1 cellular context compared by ENCODE assay signal in the genomic region with DNA sequence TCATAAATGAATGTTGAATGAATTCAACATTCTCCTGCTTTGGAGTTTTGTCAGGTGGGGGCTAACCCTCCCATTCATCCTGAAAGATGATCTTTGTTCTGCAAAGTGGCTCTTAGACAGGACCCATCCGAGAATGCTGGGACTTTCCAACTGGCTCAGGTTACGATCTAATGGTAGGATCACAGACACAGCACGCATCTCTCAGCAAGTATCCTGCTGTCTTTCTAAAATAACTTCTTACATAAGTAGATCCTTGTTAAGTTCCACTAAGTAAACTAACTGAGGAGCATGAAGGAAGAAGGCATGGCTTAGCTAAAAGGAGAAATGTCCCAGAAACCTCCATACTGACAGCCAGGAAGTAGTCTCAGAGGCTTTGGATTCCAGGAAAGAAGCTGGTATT.
TF ChIP-seq lines count a peak whose summit lies in the region.

No MANE protein-coding gene starts in this region.

TF ChIP-seq in HepG2, 621 proteins besides CTCF, POLR2A, EP300 and RAD21 (continued from another document):
- TF ChIP-seq HNF4A (CRISPR knock-in tag; IDR thresholded peaks at IDR 0.05) (peak; percentile 65; the same call in 1 of the 2 replicates), PITX1 (CRISPR knock-in tag; IDR thresholded peaks at IDR 0.05) (peak; percentile 43; the same call in 1 of the 2 replicates), ZNF564 (CRISPR knock-in tag; IDR thresholded peaks at IDR 0.05) (no peak), NCOA2 (CRISPR knock-in tag; IDR thresholded peaks at IDR 0.05) (0 out of 2 replicates have a peak, but pooled peaks have one; percentile 15), ELF3 (CRISPR knock-in tag; IDR thresholded peaks at IDR 0.05) (peak; percentile 49; the same call in 1 of the 2 replicates), SIX4 (CRISPR knock-in tag; IDR thresholded peaks at IDR 0.05) (peak; percentile 93), ZKSCAN8 (CRISPR knock-in tag; IDR thresholded peaks at IDR 0.05; ENCODE audit: borderline replicate concordance) (no peak), RARA (CRISPR knock-in tag; IDR thresholded peaks at IDR 0.05) (0 out of 2 replicates have a peak, but pooled peaks have one; percentile 6), RXRB (CRISPR knock-in tag; IDR thresholded peaks at IDR 0.05; ENCODE audit: borderline replicate concordance) (peak; percentile 33; the same call in 1 of the 2 replicates)
- TF ChIP-seq, protein P1, sequence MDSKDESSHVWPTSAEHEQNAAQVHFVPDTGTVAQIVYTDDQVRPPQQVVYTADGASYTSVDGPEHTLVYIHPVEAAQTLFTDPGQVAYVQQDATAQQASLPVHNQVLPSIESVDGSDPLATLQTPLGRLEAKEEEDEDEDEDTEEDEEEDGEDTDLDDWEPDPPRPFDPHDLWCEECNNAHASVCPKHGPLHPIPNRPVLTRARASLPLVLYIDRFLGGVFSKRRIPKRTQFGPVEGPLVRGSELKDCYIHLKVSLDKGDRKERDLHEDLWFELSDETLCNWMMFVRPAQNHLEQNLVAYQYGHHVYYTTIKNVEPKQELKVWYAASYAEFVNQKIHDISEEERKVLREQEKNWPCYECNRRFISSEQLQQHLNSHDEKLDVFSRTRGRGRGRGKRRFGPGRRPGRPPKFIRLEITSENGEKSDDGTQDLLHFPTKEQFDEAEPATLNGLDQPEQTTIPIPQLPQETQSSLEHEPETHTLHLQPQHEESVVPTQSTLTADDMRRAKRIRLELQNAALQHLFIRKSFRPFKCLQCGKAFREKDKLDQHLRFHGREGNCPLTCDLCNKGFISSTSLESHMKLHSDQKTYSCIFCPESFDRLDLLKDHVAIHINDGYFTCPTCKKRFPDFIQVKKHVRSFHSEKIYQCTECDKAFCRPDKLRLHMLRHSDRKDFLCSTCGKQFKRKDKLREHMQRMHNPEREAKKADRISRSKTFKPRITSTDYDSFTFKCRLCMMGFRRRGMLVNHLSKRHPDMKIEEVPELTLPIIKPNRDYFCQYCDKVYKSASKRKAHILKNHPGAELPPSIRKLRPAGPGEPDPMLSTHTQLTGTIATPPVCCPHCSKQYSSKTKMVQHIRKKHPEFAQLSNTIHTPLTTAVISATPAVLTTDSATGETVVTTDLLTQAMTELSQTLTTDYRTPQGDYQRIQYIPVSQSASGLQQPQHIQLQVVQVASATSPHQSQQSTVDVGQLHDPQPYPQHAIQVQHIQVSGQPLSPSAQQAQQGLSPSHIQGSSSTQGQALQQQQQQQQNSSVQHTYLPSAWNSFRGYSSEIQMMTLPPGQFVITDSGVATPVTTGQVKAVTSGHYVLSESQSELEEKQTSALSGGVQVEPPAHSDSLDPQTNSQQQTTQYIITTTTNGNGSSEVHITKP (CRISPR knock-in tag; IDR thresholded peaks at IDR 0.05; ENCODE audit: low read depth): peak; percentile 49; the same call in 1 of the 2 replicates
